ENCODE assay signal across 19 cellular contexts in genomic region chr11:86815726-86816125, GRCh38. TPM values are rescaled to one million over a fixed set of nuclear protein-coding genes. Genes with fewer than 3 reads are reported as not detected.
A peak's percentile ranks its signal among the peaks of the same experiment; 100 is the strongest.
DNase-seq lines count a peak whose midpoint lies in the region; TF ChIP-seq lines count a peak whose summit lies in the region.
"Had no signal": no experiment of that assay in that cellular context is flagged by ENCODE, and none has a peak within 500 bp of the region (broad histone marks: within the 10 kb centered on the region; RNA-seq: fewer than 3 reads in every experiment).

No MANE protein-coding gene starts in this region.

- H3K4me1 ChIP-seq in mammary epithelial cell (ENCODE audit: insufficient read depth, low read length): peaks cover 53% of the 10 kb centered on the region
- peaks cover 21% of the 10 kb centered on the region for H3K4me1 ChIP-seq in hepatocyte (ENCODE audit: insufficient read depth)
- H3K4me1 ChIP-seq in prostate gland (replicated peaks): no peaks in the 10 kb centered on the region
- H3K4me1 ChIP-seq in uterus: peaks cover 0 to 9% of the 10 kb centered on the region in 2 donors
- H3K4me1 ChIP-seq: BLaER1 treated with 17β-estradiol and CSF1 and Interleukin-3, amounts not matched to agents 10 nM and 100 nM; Peyer's patch had no signal

- no peak overlapping the region for H3K4me3 Mint-ChIP-seq in MCF 10A (ENCODE audit: unreplicated experiment)
- no peak overlapping the region for H3K4me3 Mint-ChIP-seq in activated CD4-positive, alpha-beta memory T cell treated with anti-CD3 and anti-CD28 coated beads for 36 hours
- H3K4me3 Mint-ChIP-seq: activated naive CD8-positive, alpha-beta T cell treated with anti-CD3 and anti-CD28 coated beads, Interleukin-2, amount 50 U/mL, for 24 hours; central memory CD8-positive, alpha-beta T cell had no signal

- in situ Hi-C loops in mammary epithelial cell (cut with MboI; ENCODE audit: low sequenced_read_pairs in 2 of 2): loop anchor here (5.0 to 25.0 kb wide), 3 partner anchors 178 to 358 kb away; no protein-coding TSS in a partner anchor

- H3K4me2 ChIP-seq in mammary epithelial cell (ENCODE audit: insufficient read depth, low read depth, low read length): no peak overlapping the region
- H3K4me2 ChIP-seq in hepatocyte: no peak overlapping the region
- H3K4me2 ChIP-seq: BLaER1 treated with 17β-estradiol and CSF1 and Interleukin-3, amounts not matched to agents 10 nM and 100 nM had no signal

- BruUV-seq in mammary epithelial cell (replicated peaks; lab: Mats Ljungman, UMichigan) (no TSS peak), MCF 10A (replicated peaks; lab: Mats Ljungman, UMichigan) (no TSS peak)

- 90% methylated on average over 2 of the region's 2 CpGs for WGBS in mammary epithelial cell (ENCODE audit: low coverage, missing lambda C conversion rate)
- 68% methylated on average over 2 of the region's 2 CpGs for WGBS in hepatocyte (ENCODE audit: low lambda C conversion rate, missing lambda C conversion rate)
- 73% methylated on average over 2 of the region's 2 CpGs for WGBS in prostate gland

- no peak overlapping the region for H3K9ac ChIP-seq in mammary epithelial cell (ENCODE audit: insufficient read depth, low read length)
- H3K9ac ChIP-seq: BLaER1 treated with 17β-estradiol and CSF1 and Interleukin-3, amounts not matched to agents 10 nM and 100 nM; GM23248 had no signal

- H2AFZ ChIP-seq in mammary epithelial cell (ENCODE audit: low read depth, low read length) (no peak overlapping the region), hepatocyte (no peak overlapping the region)
- H2AFZ ChIP-seq: GM23248 had no signal

- H3K36me3 Mint-ChIP-seq in MCF 10A (ENCODE audit: insufficient read depth, unreplicated experiment): peaks cover 6% of the 10 kb centered on the region
- no peaks in the 10 kb centered on the region for H3K36me3 Mint-ChIP-seq in activated CD4-positive, alpha-beta memory T cell treated with anti-CD3 and anti-CD28 coated beads for 36 hours

- H3K9me3 Mint-ChIP-seq in MCF 10A (ENCODE audit: unreplicated experiment): no peaks in the 10 kb centered on the region
- no peaks in the 10 kb centered on the region for H3K9me3 Mint-ChIP-seq in activated CD4-positive, alpha-beta memory T cell treated with anti-CD3 and anti-CD28 coated beads for 36 hours
- H3K9me3 Mint-ChIP-seq: activated naive CD8-positive, alpha-beta T cell treated with anti-CD3 and anti-CD28 coated beads, Interleukin-2, amount 50 U/mL, for 24 hours; activated T-helper 2 cell treated with anti-CD3 and anti-CD28 coated beads, Interferon-gamma antibody, Interleukin-2, Interleukin-4, amounts not matched to agents 10 μg/mL and 5 μg/mL and 100 μg/mL, durations not matched to agents 14 hours and 24 hours and 36 hours; central memory CD8-positive, alpha-beta T cell had no signal

- intact Hi-C loops in mammary epithelial cell (cut with micrococcal nuclease) (loop anchor here (5.0 to 10.0 kb wide), 4 partner anchors 102 to 961 kb away; partner anchors contain the start of genes CCDC83 and ME3), MCF 10A (cut with micrococcal nuclease) (loop anchor here (10.0 kb wide), 1 partner anchor 871 kb away; no protein-coding TSS in a partner anchor), prostate gland (cut with DNase I) (loop anchor here (5.0 to 10.0 kb wide), 2 partner anchors 208 to 961 kb away; partner anchors contain the start of gene CCDC83), uterus (cut with DNase I; ENCODE audit: low total_unique reads) (loop anchor here (5.0 kb wide), 1 partner anchor 358 kb away; no protein-coding TSS in a partner anchor)
- intact Hi-C loops in activated CD4-positive, alpha-beta memory T cell treated with anti-CD3 and anti-CD28 coated beads for 36 hours (cut with micrococcal nuclease): loop anchor here (10.0 kb wide), 1 partner anchor 1221 kb away; no protein-coding TSS in a partner anchor

- no peak for TF ChIP-seq POLR2A in prostate gland (IDR thresholded peaks at IDR 0.05)
- TF ChIP-seq POLR2A in uterus (IDR thresholded peaks at IDR 0.05): no peak

- H3K9me3 ChIP-seq in mammary epithelial cell (replicated peaks; ENCODE audit: insufficient read depth, low read length) (no peaks in the 10 kb centered on the region), hepatocyte (ENCODE audit: low read depth) (no peaks in the 10 kb centered on the region), prostate gland (no peaks in the 10 kb centered on the region), uterus (no peaks in the 10 kb centered on the region)
- H3K9me3 ChIP-seq: BLaER1 treated with 17β-estradiol and CSF1 and Interleukin-3, amounts not matched to agents 10 nM and 100 nM; Peyer's patch had no signal

- H3K4me3 ChIP-seq in mammary epithelial cell (replicated peaks in 1 of 3; ENCODE audit: insufficient read depth in 1 of 3, low read depth in 2 of 3, low read length in 3 of 3) (no peak overlapping the region), hepatocyte (no peak overlapping the region), prostate gland (no peak overlapping the region), uterus (no peak overlapping the region)
- H3K4me3 ChIP-seq: BLaER1 treated with 17β-estradiol and CSF1 and Interleukin-3, amounts not matched to agents 10 nM and 100 nM; GM23248; Peyer's patch had no signal

- CTCF ChIA-PET in mammary epithelial cell (lab: Charles Lee; ENCODE audit: low non-redundant PET) (no interaction called here), MCF 10A (lab: Yijun Ruan, JAX) (interaction anchor here (0.5 to 4.6 kb wide), 8 partner anchors 10 to 455 kb away, joined by 3 to 32 read pairs (median 4); no protein-coding TSS in a partner anchor)
- CTCF ChIA-PET in activated CD4-positive, alpha-beta memory T cell treated with anti-CD3 and anti-CD28 coated beads for 36 hours (lab: Charles Lee): interaction anchor here (0.8 to 3.6 kb wide), 4 partner anchors 139 to 367 kb away, joined by 3 to 29 read pairs (median 4); no protein-coding TSS in a partner anchor

- H3K79me2 ChIP-seq in mammary epithelial cell (ENCODE audit: insufficient read depth, low read length): peaks cover 37% of the 10 kb centered on the region
- no peaks in the 10 kb centered on the region for H3K79me2 ChIP-seq in hepatocyte

- no peak overlapping the region for H3K27ac ChIP-seq in mammary epithelial cell (ENCODE audit: insufficient read depth, low read depth, low read length)
- H3K27ac ChIP-seq in hepatocyte: peak overlapping the region; percentile 51
- H3K27ac ChIP-seq in prostate gland: peak overlapping the region; percentile 60 to 71
- peak overlapping the region; percentile 77 to 96 for H3K27ac ChIP-seq in uterus
- H3K27ac ChIP-seq: BLaER1 treated with 17β-estradiol and CSF1 and Interleukin-3, amounts not matched to agents 10 nM and 100 nM; GM23248 had no signal

- no peaks in the 10 kb centered on the region for H3K9me2 ChIP-seq in hepatocyte (replicated peaks; ENCODE audit: insufficient read depth)

- H3K27me3 ChIP-seq in mammary epithelial cell (ENCODE audit: insufficient read depth, low read length) (no peaks in the 10 kb centered on the region), hepatocyte (no peaks in the 10 kb centered on the region), prostate gland (replicated peaks; ENCODE audit: insufficient read depth) (no peaks in the 10 kb centered on the region), uterus (no peaks in the 10 kb centered on the region)
- H3K27me3 ChIP-seq: BLaER1 treated with 17β-estradiol and CSF1 and Interleukin-3, amounts not matched to agents 10 nM and 100 nM; Peyer's patch had no signal

- POLR2A ChIA-PET in MCF 10A (lab: Yijun Ruan, JAX): no interaction called here
- POLR2A ChIA-PET in activated CD4-positive, alpha-beta memory T cell treated with anti-CD3 and anti-CD28 coated beads for 36 hours (lab: Charles Lee): no interaction called here

- H3K27ac Mint-ChIP-seq in MCF 10A (ENCODE audit: low read depth, unreplicated experiment): no peak overlapping the region
- H3K27ac Mint-ChIP-seq in activated CD4-positive, alpha-beta memory T cell treated with anti-CD3 and anti-CD28 coated beads for 36 hours: no peak overlapping the region
- H3K27ac Mint-ChIP-seq: activated naive CD8-positive, alpha-beta T cell treated with anti-CD3 and anti-CD28 coated beads, Interleukin-2, amount 50 U/mL, for 24 hours; activated T-helper 2 cell treated with anti-CD3 and anti-CD28 coated beads, Interferon-gamma antibody, Interleukin-2, Interleukin-4, amounts not matched to agents 10 μg/mL and 5 μg/mL and 100 μg/mL, durations not matched to agents 14 hours and 24 hours and 36 hours had no signal

- no peaks in the 10 kb centered on the region for H3K36me3 ChIP-seq in mammary epithelial cell (ENCODE audit: insufficient read depth, low read length)
- H3K36me3 ChIP-seq in hepatocyte (replicated peaks; ENCODE audit: insufficient read depth, low read depth): no peaks in the 10 kb centered on the region
- no peaks in the 10 kb centered on the region for H3K36me3 ChIP-seq in prostate gland
- no peaks in the 10 kb centered on the region for H3K36me3 ChIP-seq in uterus
- H3K36me3 ChIP-seq: BLaER1 treated with 17β-estradiol and CSF1 and Interleukin-3, amounts not matched to agents 10 nM and 100 nM; Peyer's patch had no signal

- peaks cover 21% of the 10 kb centered on the region for H3K4me1 Mint-ChIP-seq in MCF 10A (ENCODE audit: insufficient read depth, unreplicated experiment)
- peaks cover 2% of the 10 kb centered on the region for H3K4me1 Mint-ChIP-seq in activated CD4-positive, alpha-beta memory T cell treated with anti-CD3 and anti-CD28 coated beads for 36 hours (ENCODE audit: low read depth)

- no peaks in the 10 kb centered on the region for H4K20me1 ChIP-seq in mammary epithelial cell (ENCODE audit: insufficient read depth, low read length)
- H4K20me1 ChIP-seq in hepatocyte (ENCODE audit: insufficient read depth, poor library complexity, severe bottlenecking): no peaks in the 10 kb centered on the region
- H4K20me1 ChIP-seq: BLaER1 treated with 17β-estradiol and CSF1 and Interleukin-3, amounts not matched to agents 10 nM and 100 nM had no signal

- H3K27me3 Mint-ChIP-seq in MCF 10A (ENCODE audit: insufficient read depth, unreplicated experiment): no peaks in the 10 kb centered on the region
- peaks cover 18% of the 10 kb centered on the region for H3K27me3 Mint-ChIP-seq in activated CD4-positive, alpha-beta memory T cell treated with anti-CD3 and anti-CD28 coated beads for 36 hours
- H3K27me3 Mint-ChIP-seq: central memory CD8-positive, alpha-beta T cell had no signal

- DNase-seq in mammary epithelial cell (peak; percentile 30), MCF 10A (ENCODE audit: unreplicated experiment) (no peak), hepatocyte (ENCODE audit: low spot score) (no peak), prostate gland (ENCODE audit: low spot score) (no peak), uterus (no peak), NCI-H345 (lab: John Stamatoyannopoulos, UW) (no peak)
- no peak for DNase-seq in activated CD4-positive, alpha-beta memory T cell treated with anti-CD3 and anti-CD28 coated beads for 36 hours
- no peak for DNase-seq in activated effector memory CD4-positive, alpha-beta T cell treated with Interleukin-2 at 50 U/mL for 16 hours
- DNase-seq: activated CD4-positive, alpha-beta T cell treated with anti-CD3 and anti-CD28 coated beads for 1 hour; activated naive CD8-positive, alpha-beta T cell treated with anti-CD3 and anti-CD28 coated beads, Interleukin-2, amount 50 U/mL, for 24 hours; DMS79; effector memory CD4-positive, alpha-beta T cell; NCI-H1436; Peyer's patch; stimulated activated CD4-positive, alpha-beta T cell treated with anti-CD3 and anti-CD28 coated beads, Interleukin-4, amount 100 ng/mL, for 24 hours had no signal

- dilution Hi-C loops in mammary epithelial cell (cut with HindIII; ENCODE audit: low sequenced_read_pairs): loop anchor here (25.0 kb wide), 1 partner anchor 353 kb away; no protein-coding TSS in a partner anchor

- TF ChIP-seq CTCF in mammary epithelial cell (conservative IDR thresholded peaks at IDR 0.05 in 1 of 2, IDR thresholded peaks at IDR 0.05 in 1 of 2; ENCODE audit: extremely low read depth in 1 of 2, insufficient read depth in 1 of 2, low read depth in 1 of 2, low read length in 2 of 2): no peak
- no peak for TF ChIP-seq CTCF in MCF 10A (IDR thresholded peaks at IDR 0.05; ENCODE audit: unreplicated experiment)
- no peak for TF ChIP-seq CTCF in hepatocyte (IDR thresholded peaks at IDR 0.05; ENCODE audit: poor library complexity)
- TF ChIP-seq CTCF in prostate gland (IDR thresholded peaks at IDR 0.05): no peak
- no peak for TF ChIP-seq CTCF in uterus (IDR thresholded peaks at IDR 0.05)

RNA-seq across cellular contexts. Expression of gene PRSS23, which starts 15.4 kb away (rescaled TPM):
- 100 to 1,000 TPM; 141 to 221 TPM for total RNA-seq in mammary epithelial cell
- 138 TPM for polyA plus RNA-seq in mammary epithelial cell
- polyA minus RNA-seq in mammary epithelial cell: 65.9 TPM
- total RNA-seq in MCF 10A (2022): 9.8 and 13.8 TPM in 2 replicates
- 46.0 and 61.7 TPM in 2 replicates for total RNA-seq in hepatocyte
- polyA plus RNA-seq in hepatocyte: 44.9 and 53.7 TPM in 2 replicates
- 100 to 1,000 TPM in 1 of 2 donors, 10 to 100 TPM in 1; 43.2 to 167 TPM for total RNA-seq in prostate gland
- 100 to 1,000 TPM in 2 of 4 donors, 10 to 100 TPM in 2; 28.8 to 126 (median 106) TPM for total RNA-seq in uterus
- 1 to 10 TPM; 1.9 to 2.3 TPM for total RNA-seq in activated CD4-positive, alpha-beta memory T cell treated with anti-CD3 and anti-CD28 coated beads for 36 hours
